Comparison of ENCODE assay signal across 18 cellular contexts in genomic region chr4:126123933-126124332, GRCh38.
DNase-seq lines count a peak whose midpoint lies in the region; ATAC-seq lines count a peak whose summit lies in the region.
"Had no signal": no experiment of that assay in that cellular context is flagged by ENCODE, and none has a peak within 500 bp of the region (broad histone marks: within the 10 kb centered on the region; RNA-seq: fewer than 3 reads in every experiment).

No MANE protein-coding gene starts in this region.

- ATAC-seq in HG03280 (IDR thresholded peaks at IDR 0.05; ENCODE audit: unreplicated experiment) (no peak), GM19351 (IDR thresholded peaks at IDR 0.05; ENCODE audit: unreplicated experiment) (no peak)

- H3K27ac ChIP-seq in ACC112 (ENCODE audit: low read depth, low read length): peak overlapping the region; percentile 55

- DNase-seq in OCI-M1 (lab: John Stamatoyannopoulos, UW) (peak; percentile 23), fibroblast of gingiva (ENCODE audit: low read depth) (peak; percentile 31), myocyte (ENCODE audit: low read depth) (peak; percentile 10), foreskin melanocyte (no peak), T1000 (lab: John Stamatoyannopoulos, UW) (no peak)
- DNase-seq: AML-193, DMS79, GF-D8, H9, Kasumi-1, NCI-H1417, NCI-H1930, NCI-H2171, NCI-H446 treated with DMSO at 0.1 percent for 48 hours, NCI-H748 treated with DMSO at 0.1 percent for 48 hours had no signal

- H3K79me2 ChIP-seq in ACC112 (ENCODE audit: control insufficient read depth, insufficient read depth, low read length, unreplicated experiment): no peaks in the 10 kb centered on the region

- peak overlapping the region; percentile 63 for H2AFZ ChIP-seq in ACC112 (ENCODE audit: low read length, unreplicated experiment)

- no peaks in the 10 kb centered on the region for H3K27me3 ChIP-seq in ACC112 (ENCODE audit: insufficient read depth, low read length)

- H3K36me3 ChIP-seq in ACC112 (ENCODE audit: insufficient read depth, low read length): no peaks in the 10 kb centered on the region

- H3K4me1 ChIP-seq in ACC112 (ENCODE audit: control insufficient read depth, insufficient read depth, low read length, unreplicated experiment): peaks cover 6% of the 10 kb centered on the region

- no peak overlapping the region for H3K4me3 ChIP-seq in ACC112 (ENCODE audit: low read depth, low read length)

Comparison
In these comparisons a context has a peak if more than half of its experiments do, and no peak if none do; other contexts are left out.
1. DNase-seq: peak in OCI-M1 (single experiment), fibroblast of gingiva (single experiment) and myocyte (single experiment); none in foreskin melanocyte (single experiment) and T1000 (single experiment).